In genomic region chr11:131914299-131914902, GRCh38 we compare ENCODE assay signal across 1 cellular context.
TF ChIP-seq lines count a peak whose summit lies in the region.

No MANE protein-coding gene starts in this region.

TF ChIP-seq in GM12878, 131 proteins besides CTCF, POLR2A, EP300 and RAD21 (continued from another document):
- TF ChIP-seq BACH1 (IDR thresholded peaks at IDR 0.05; ENCODE audit: borderline replicate concordance) (no peak), CHD1 (IDR thresholded peaks at IDR 0.05; ENCODE audit: low read depth, low read length) (no peak), POLR2AphosphoS5 (IDR thresholded peaks at IDR 0.05; ENCODE audit: low read length) (no peak), PRDM15 (CRISPR knock-in tag; IDR thresholded peaks at IDR 0.05) (no peak), NR2F1 (conservative IDR thresholded peaks at IDR 0.05) (no peak), LARP7 (IDR thresholded peaks at IDR 0.05) (no peak), WRNIP1 (IDR thresholded peaks at IDR 0.05; ENCODE audit: borderline replicate concordance, low read depth, low read length) (no peak), SKIL (IDR thresholded peaks at IDR 0.05; ENCODE audit: low read depth, poor library complexity, severe bottlenecking) (no peak), RELA (IDR thresholded peaks at IDR 0.05; ENCODE audit: borderline replicate concordance, partially characterized antibody) (no peak), NR2C1 (IDR thresholded peaks at IDR 0.05) (no peak)
- TF ChIP-seq, protein P1, sequence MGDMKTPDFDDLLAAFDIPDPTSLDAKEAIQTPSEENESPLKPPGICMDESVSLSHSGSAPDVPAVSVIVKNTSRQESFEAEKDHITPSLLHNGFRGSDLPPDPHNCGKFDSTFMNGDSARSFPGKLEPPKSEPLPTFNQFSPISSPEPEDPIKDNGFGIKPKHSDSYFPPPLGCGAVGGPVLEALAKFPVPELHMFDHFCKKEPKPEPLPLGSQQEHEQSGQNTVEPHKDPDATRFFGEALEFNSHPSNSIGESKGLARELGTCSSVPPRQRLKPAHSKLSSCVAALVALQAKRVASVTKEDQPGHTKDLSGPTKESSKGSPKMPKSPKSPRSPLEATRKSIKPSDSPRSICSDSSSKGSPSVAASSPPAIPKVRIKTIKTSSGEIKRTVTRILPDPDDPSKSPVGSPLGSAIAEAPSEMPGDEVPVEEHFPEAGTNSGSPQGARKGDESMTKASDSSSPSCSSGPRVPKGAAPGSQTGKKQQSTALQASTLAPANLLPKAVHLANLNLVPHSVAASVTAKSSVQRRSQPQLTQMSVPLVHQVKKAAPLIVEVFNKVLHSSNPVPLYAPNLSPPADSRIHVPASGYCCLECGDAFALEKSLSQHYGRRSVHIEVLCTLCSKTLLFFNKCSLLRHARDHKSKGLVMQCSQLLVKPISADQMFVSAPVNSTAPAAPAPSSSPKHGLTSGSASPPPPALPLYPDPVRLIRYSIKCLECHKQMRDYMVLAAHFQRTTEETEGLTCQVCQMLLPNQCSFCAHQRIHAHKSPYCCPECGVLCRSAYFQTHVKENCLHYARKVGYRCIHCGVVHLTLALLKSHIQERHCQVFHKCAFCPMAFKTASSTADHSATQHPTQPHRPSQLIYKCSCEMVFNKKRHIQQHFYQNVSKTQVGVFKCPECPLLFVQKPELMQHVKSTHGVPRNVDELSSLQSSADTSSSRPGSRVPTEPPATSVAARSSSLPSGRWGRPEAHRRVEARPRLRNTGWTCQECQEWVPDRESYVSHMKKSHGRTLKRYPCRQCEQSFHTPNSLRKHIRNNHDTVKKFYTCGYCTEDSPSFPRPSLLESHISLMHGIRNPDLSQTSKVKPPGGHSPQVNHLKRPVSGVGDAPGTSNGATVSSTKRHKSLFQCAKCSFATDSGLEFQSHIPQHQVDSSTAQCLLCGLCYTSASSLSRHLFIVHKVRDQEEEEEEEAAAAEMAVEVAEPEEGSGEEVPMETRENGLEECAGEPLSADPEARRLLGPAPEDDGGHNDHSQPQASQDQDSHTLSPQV (IDR thresholded peaks at IDR 0.05): no peak
- TF ChIP-seq, protein P2, sequence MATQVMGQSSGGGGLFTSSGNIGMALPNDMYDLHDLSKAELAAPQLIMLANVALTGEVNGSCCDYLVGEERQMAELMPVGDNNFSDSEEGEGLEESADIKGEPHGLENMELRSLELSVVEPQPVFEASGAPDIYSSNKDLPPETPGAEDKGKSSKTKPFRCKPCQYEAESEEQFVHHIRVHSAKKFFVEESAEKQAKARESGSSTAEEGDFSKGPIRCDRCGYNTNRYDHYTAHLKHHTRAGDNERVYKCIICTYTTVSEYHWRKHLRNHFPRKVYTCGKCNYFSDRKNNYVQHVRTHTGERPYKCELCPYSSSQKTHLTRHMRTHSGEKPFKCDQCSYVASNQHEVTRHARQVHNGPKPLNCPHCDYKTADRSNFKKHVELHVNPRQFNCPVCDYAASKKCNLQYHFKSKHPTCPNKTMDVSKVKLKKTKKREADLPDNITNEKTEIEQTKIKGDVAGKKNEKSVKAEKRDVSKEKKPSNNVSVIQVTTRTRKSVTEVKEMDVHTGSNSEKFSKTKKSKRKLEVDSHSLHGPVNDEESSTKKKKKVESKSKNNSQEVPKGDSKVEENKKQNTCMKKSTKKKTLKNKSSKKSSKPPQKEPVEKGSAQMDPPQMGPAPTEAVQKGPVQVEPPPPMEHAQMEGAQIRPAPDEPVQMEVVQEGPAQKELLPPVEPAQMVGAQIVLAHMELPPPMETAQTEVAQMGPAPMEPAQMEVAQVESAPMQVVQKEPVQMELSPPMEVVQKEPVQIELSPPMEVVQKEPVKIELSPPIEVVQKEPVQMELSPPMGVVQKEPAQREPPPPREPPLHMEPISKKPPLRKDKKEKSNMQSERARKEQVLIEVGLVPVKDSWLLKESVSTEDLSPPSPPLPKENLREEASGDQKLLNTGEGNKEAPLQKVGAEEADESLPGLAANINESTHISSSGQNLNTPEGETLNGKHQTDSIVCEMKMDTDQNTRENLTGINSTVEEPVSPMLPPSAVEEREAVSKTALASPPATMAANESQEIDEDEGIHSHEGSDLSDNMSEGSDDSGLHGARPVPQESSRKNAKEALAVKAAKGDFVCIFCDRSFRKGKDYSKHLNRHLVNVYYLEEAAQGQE (IDR thresholded peaks at IDR 0.05; ENCODE audit: low read depth, low read length): no peak
TF ChIP-seq in GM12878: peak in this region for 0.
